ENCODE assay signal across 8 cellular contexts in genomic region chr2:74503506-74504475, GRCh38. TPM values are rescaled to one million over a fixed set of nuclear protein-coding genes. Genes with fewer than 3 reads are reported as not detected.
DNase-seq lines count a peak whose midpoint lies in the region; ATAC-seq, FAIRE-seq and TF ChIP-seq lines count a peak whose summit lies in the region.

No MANE protein-coding gene starts in this region.

- H3K4me3 ChIP-seq in breast epithelium (peak overlapping the region; percentile 56 to 72 (median 68)), colonic mucosa (peak overlapping the region; percentile 52), mucosa of rectum (ENCODE audit: low read length in 2 of 2) (peak overlapping the region; percentile 85 to 90)

- H3K27ac Mint-ChIP-seq in MCF 10A (ENCODE audit: low read depth, unreplicated experiment) = no peak overlapping the region

- DNase-seq in breast epithelium (ENCODE audit: low spot score in 2 of 2) = no peak
- no peak for DNase-seq in MCF 10A (ENCODE audit: unreplicated experiment)
- DNase-seq in colonic mucosa = no peak
- DNase-seq in urothelium cell line (ENCODE audit: low spot score) = peak; percentile 37
- DNase-seq in activated effector memory CD4-positive, alpha-beta T cell treated with Interleukin-2 at 50 U/mL for 16 hours = no peak
- DNase-seq in stimulated activated CD4-positive, alpha-beta T cell treated with anti-CD3 and anti-CD28 coated beads, Interleukin-4, amount 100 ng/mL, for 1 hour = no peak

- H3K4me1 ChIP-seq in breast epithelium (peaks cover 3 to 19% of the 10 kb centered on the region in 2 donors), colonic mucosa (peaks cover 19% of the 10 kb centered on the region), mucosa of rectum (ENCODE audit: control insufficient read depth in 2 of 2, insufficient read depth in 2 of 2, low read length in 2 of 2) (peaks cover 41 to 48% of the 10 kb centered on the region in 2 donors)

- intact Hi-C loops in breast epithelium (cut with DNase I; ENCODE audit: low total_unique reads) (no loop called here), MCF 10A (cut with micrococcal nuclease) (no loop called here), colonic mucosa (cut with DNase I) (no loop called here)

- peaks cover 7% of the 10 kb centered on the region for H3K27me3 Mint-ChIP-seq in MCF 10A (ENCODE audit: insufficient read depth, unreplicated experiment)

- no peaks in the 10 kb centered on the region for H3K36me3 ChIP-seq in breast epithelium
- peaks cover 3% of the 10 kb centered on the region for H3K36me3 ChIP-seq in colonic mucosa
- H3K36me3 ChIP-seq in mucosa of rectum (ENCODE audit: control insufficient read depth in 2 of 2, insufficient read depth in 2 of 2, low read length in 2 of 2) = peaks cover 7 to 12% of the 10 kb centered on the region in 2 donors

- CTCF ChIA-PET in MCF 10A (lab: Yijun Ruan, JAX) = interaction anchor here (1.0 to 4.5 kb wide), 2 partner anchors 20 to 84 kb away, joined by 4 to 22 read pairs; no protein-coding TSS in a partner anchor

- H3K9ac ChIP-seq in colonic mucosa (ENCODE audit: low read depth in 2 of 2, low read length in 2 of 2) (peak overlapping the region; percentile 70 to 96), mucosa of rectum (ENCODE audit: low read depth in 1 of 2, low read length in 2 of 2) (peak overlapping the region; percentile 92 to 94)

- H3K9me3 ChIP-seq in breast epithelium = no peaks in the 10 kb centered on the region
- H3K9me3 ChIP-seq in colonic mucosa = no peaks in the 10 kb centered on the region
- no peaks in the 10 kb centered on the region for H3K9me3 ChIP-seq in mucosa of rectum (ENCODE audit: control insufficient read depth in 2 of 2, low read length in 2 of 2)

- peaks cover 52% of the 10 kb centered on the region for H3K36me3 Mint-ChIP-seq in MCF 10A (ENCODE audit: insufficient read depth, unreplicated experiment)

- no peak for TF ChIP-seq POLR2A in breast epithelium (IDR thresholded peaks at IDR 0.05)

- no peak for ATAC-seq in GM18520 (IDR thresholded peaks at IDR 0.05; ENCODE audit: unreplicated experiment)

- H3K27me3 ChIP-seq in breast epithelium = peaks cover 0 to 7% of the 10 kb centered on the region in 2 donors
- peaks cover 14% of the 10 kb centered on the region for H3K27me3 ChIP-seq in colonic mucosa
- peaks cover 10 to 15% of the 10 kb centered on the region in 2 donors for H3K27me3 ChIP-seq in mucosa of rectum (ENCODE audit: control insufficient read depth in 2 of 2, insufficient read depth in 2 of 2, low read length in 2 of 2)

- no peak for FAIRE-seq in urothelium cell line (lab: Jason Lieb, UNC)

- no TSS peak for BruUV-seq in MCF 10A (replicated peaks; lab: Mats Ljungman, UMichigan)

- no peak overlapping the region for H3K4me3 Mint-ChIP-seq in MCF 10A (ENCODE audit: unreplicated experiment)

- H3K27ac ChIP-seq in breast epithelium = peak overlapping the region; percentile 76 to 89
- H3K27ac ChIP-seq in colonic mucosa = peak overlapping the region; percentile 78
- peak overlapping the region; percentile 86 to 91 for H3K27ac ChIP-seq in mucosa of rectum (ENCODE audit: low read depth in 2 of 2, low read length in 2 of 2)

- H3K9me3 Mint-ChIP-seq in MCF 10A (ENCODE audit: unreplicated experiment) = no peaks in the 10 kb centered on the region

- POLR2A ChIA-PET in MCF 10A (lab: Yijun Ruan, JAX) = interaction anchor here (0.6 to 8.6 kb wide), 4 partner anchors 11 to 64 kb away, joined by 3 to 135 read pairs (median 4); partner anchors contain the start of genes AUP1, DQX1 and HTRA2

- TF ChIP-seq CTCF in breast epithelium (IDR thresholded peaks at IDR 0.05) = no peak
- no peak for TF ChIP-seq CTCF in MCF 10A (IDR thresholded peaks at IDR 0.05; ENCODE audit: unreplicated experiment)
- TF ChIP-seq CTCF in colonic mucosa (IDR thresholded peaks at IDR 0.05) = no peak

- peaks cover 31% of the 10 kb centered on the region for H3K4me1 Mint-ChIP-seq in MCF 10A (ENCODE audit: insufficient read depth, unreplicated experiment)

RNA-seq across cellular contexts. Expression of gene PCGF1, which starts 3.7 kb away (rescaled TPM):
- 10 to 100 TPM; 18.3 to 20.3 (median 19.8) TPM for total RNA-seq in breast epithelium
- total RNA-seq in MCF 10A (2022) = 37.5 and 41.6 TPM in 2 replicates
- total RNA-seq in colonic mucosa = 10 to 100 TPM; 16.1 to 19.9 TPM

RNA-seq across cellular contexts. Expression of gene LBX2, which starts 4.4 kb away (rescaled TPM):
- total RNA-seq in breast epithelium (1 to 10 TPM in 2 of 3 donors, under 1 TPM in 1; 0.29 to 4.6 (median 1.3) TPM), MCF 10A (2022) (not detected in 2 replicates), colonic mucosa (under 1 TPM; 0.50 to 0.99 TPM)

RNA-seq across cellular contexts. Expression of gene TLX2, which starts 10.5 kb away (rescaled TPM):
- total RNA-seq in breast epithelium = not detected
- total RNA-seq in MCF 10A (2022) = not detected in 2 replicates
- under 1 TPM; 0.12 to 0.40 TPM for total RNA-seq in colonic mucosa

RNA-seq across cellular contexts. Expression of gene TTC31, which starts 20.9 kb away (rescaled TPM):
- total RNA-seq in breast epithelium = 10 to 100 TPM; 21.6 to 32.0 (median 27.8) TPM
- total RNA-seq in MCF 10A (2022) = 17.6 and 18.1 TPM in 2 replicates
- total RNA-seq in colonic mucosa = 10 to 100 TPM; 23.3 to 25.2 TPM

RNA-seq across cellular contexts. Expression of gene CCDC142, which starts 21.0 kb away (rescaled TPM):
- total RNA-seq in breast epithelium (10 to 100 TPM; 10.6 to 38.0 (median 27.1) TPM), MCF 10A (2022) (10.1 and 16.4 TPM in 2 replicates), colonic mucosa (10 to 100 TPM; 14.5 to 28.3 TPM)
